Comparison of ENCODE assay signal across 1 cellular context in the genomic region with DNA sequence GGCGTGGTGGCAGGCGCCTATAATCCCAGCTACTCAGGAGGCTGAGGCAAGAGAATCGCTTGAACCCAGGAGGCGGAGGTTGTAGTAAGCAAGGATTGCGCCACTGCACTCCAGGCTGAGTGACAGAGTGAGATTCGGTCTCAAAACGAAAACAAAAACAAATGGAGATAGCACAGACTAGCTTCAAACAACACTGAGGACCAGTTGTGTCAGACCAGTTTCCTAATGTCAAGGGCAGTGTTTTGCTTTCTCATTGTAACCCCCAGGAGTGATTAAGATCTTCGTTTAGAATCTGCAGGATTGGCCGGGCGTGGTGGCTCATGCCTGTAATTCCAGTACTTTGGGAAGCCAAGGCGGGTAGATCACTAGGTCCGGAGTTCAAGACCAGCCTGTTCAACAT.
TF ChIP-seq lines count a peak whose summit lies in the region.

No MANE protein-coding gene starts in this region.

TF ChIP-seq in HepG2, 621 proteins besides CTCF, POLR2A, EP300 and RAD21 (continued from another document and continues in another):
- TF ChIP-seq IRF1 (CRISPR knock-in tag; IDR thresholded peaks at IDR 0.05; ENCODE audit: low read depth) (0 out of 2 replicates have a peak, but pooled peaks have one; percentile 66), FOSL1 (CRISPR knock-in tag; IDR thresholded peaks at IDR 0.05; ENCODE audit: borderline replicate concordance) (no peak), MXI1 (IDR thresholded peaks at IDR 0.05; ENCODE audit: borderline replicate concordance, low read depth, low read length) (no peak), SNAPC5 (CRISPR knock-in tag; IDR thresholded peaks at IDR 0.05; ENCODE audit: borderline replicate concordance) (no peak), RBFOX2 (IDR thresholded peaks at IDR 0.05; ENCODE audit: low read depth, low read length) (no peak), HNRNPL (IDR thresholded peaks at IDR 0.05; ENCODE audit: low read depth, low read length) (no peak), RBAK (CRISPR knock-in tag; IDR thresholded peaks at IDR 0.05) (peak; percentile 16; the same call in 1 of the 2 replicates), RFXANK (CRISPR knock-in tag; IDR thresholded peaks at IDR 0.05) (no peak), SIN3B (IDR thresholded peaks at IDR 0.05; ENCODE audit: low read length) (no peak), ATRX (CRISPR knock-in tag; IDR thresholded peaks at IDR 0.05; ENCODE audit: borderline replicate concordance) (no peak), ZNF749 (CRISPR knock-in tag; IDR thresholded peaks at IDR 0.05; ENCODE audit: borderline replicate concordance) (0 out of 2 replicates have a peak, but pooled peaks have one; percentile 31), RORA (CRISPR knock-in tag; IDR thresholded peaks at IDR 0.05) (no peak), ZKSCAN5 (CRISPR knock-in tag; IDR thresholded peaks at IDR 0.05) (0 out of 2 replicates have a peak, but pooled peaks have one; percentile 21), BORCS8-MEF2B (CRISPR knock-in tag; IDR thresholded peaks at IDR 0.05) (no peak), MYC (CRISPR knock-in tag; IDR thresholded peaks at IDR 0.05; ENCODE audit: borderline replicate concordance) (0 out of 2 replicates have a peak, but pooled peaks have one; percentile 17), ZFP37 (CRISPR knock-in tag; IDR thresholded peaks at IDR 0.05; ENCODE audit: borderline replicate concordance) (no peak), SRSF1 (optimal IDR thresholded peaks at IDR 0.05; ENCODE audit: low read depth, low read length) (no peak), FOXP4 (CRISPR knock-in tag; IDR thresholded peaks at IDR 0.05) (peak; percentile 60; the same call in 1 of the 2 replicates), ZNF230 (CRISPR knock-in tag; IDR thresholded peaks at IDR 0.05) (no peak), GPN1 (CRISPR knock-in tag; IDR thresholded peaks at IDR 0.05; ENCODE audit: borderline replicate concordance) (no peak), JDP2 (CRISPR knock-in tag; IDR thresholded peaks at IDR 0.05; ENCODE audit: borderline replicate concordance) (no peak), FOXO1 (CRISPR knock-in tag; IDR thresholded peaks at IDR 0.05) (peak; percentile 67), CEBPB (IDR thresholded peaks at IDR 0.05; ENCODE audit: borderline replicate concordance, low read depth, low read length) (peak; percentile 78), ZNF672 (CRISPR knock-in tag; IDR thresholded peaks at IDR 0.05) (no peak), SOX13 (IDR thresholded peaks at IDR 0.05) (no peak), SOX13 (CRISPR knock-in tag; conservative IDR thresholded peaks at IDR 0.05 in 1 of 2, IDR thresholded peaks at IDR 0.05 in 1 of 2) (peak in 1 of 2 experiments; percentile 31; a peak in 2 of 4 replicates), GATAD1 (CRISPR knock-in tag; IDR thresholded peaks at IDR 0.05) (no peak), TIGD3 (CRISPR knock-in tag; IDR thresholded peaks at IDR 0.05; ENCODE audit: borderline replicate concordance) (no peak), HCFC1 (IDR thresholded peaks at IDR 0.05; ENCODE audit: low read depth, low read length) (no peak), SOX5 (CRISPR knock-in tag; IDR thresholded peaks at IDR 0.05; ENCODE audit: borderline replicate concordance) (peak; percentile 43; the same call in 1 of the 2 replicates), MEIS1 (CRISPR knock-in tag; IDR thresholded peaks at IDR 0.05; ENCODE audit: borderline replicate concordance) (0 out of 2 replicates have a peak, but pooled peaks have one; percentile 14), TCF7L2 (IDR thresholded peaks at IDR 0.05; ENCODE audit: low read depth, low read length) (no peak), ZNF737 (CRISPR knock-in tag; IDR thresholded peaks at IDR 0.05; ENCODE audit: borderline replicate concordance) (no peak), NFATC3 (CRISPR knock-in tag; IDR thresholded peaks at IDR 0.05) (no peak), ZNF883 (CRISPR knock-in tag; IDR thresholded peaks at IDR 0.05; ENCODE audit: not compliant biosample characterization) (no peak)
- TF ChIP-seq, protein P1, sequence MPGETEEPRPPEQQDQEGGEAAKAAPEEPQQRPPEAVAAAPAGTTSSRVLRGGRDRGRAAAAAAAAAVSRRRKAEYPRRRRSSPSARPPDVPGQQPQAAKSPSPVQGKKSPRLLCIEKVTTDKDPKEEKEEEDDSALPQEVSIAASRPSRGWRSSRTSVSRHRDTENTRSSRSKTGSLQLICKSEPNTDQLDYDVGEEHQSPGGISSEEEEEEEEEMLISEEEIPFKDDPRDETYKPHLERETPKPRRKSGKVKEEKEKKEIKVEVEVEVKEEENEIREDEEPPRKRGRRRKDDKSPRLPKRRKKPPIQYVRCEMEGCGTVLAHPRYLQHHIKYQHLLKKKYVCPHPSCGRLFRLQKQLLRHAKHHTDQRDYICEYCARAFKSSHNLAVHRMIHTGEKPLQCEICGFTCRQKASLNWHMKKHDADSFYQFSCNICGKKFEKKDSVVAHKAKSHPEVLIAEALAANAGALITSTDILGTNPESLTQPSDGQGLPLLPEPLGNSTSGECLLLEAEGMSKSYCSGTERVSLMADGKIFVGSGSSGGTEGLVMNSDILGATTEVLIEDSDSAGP (CRISPR knock-in tag; IDR thresholded peaks at IDR 0.05; ENCODE audit: borderline replicate concordance): peak; percentile 26; the same call in 1 of the 2 replicates
- TF ChIP-seq, protein P2, sequence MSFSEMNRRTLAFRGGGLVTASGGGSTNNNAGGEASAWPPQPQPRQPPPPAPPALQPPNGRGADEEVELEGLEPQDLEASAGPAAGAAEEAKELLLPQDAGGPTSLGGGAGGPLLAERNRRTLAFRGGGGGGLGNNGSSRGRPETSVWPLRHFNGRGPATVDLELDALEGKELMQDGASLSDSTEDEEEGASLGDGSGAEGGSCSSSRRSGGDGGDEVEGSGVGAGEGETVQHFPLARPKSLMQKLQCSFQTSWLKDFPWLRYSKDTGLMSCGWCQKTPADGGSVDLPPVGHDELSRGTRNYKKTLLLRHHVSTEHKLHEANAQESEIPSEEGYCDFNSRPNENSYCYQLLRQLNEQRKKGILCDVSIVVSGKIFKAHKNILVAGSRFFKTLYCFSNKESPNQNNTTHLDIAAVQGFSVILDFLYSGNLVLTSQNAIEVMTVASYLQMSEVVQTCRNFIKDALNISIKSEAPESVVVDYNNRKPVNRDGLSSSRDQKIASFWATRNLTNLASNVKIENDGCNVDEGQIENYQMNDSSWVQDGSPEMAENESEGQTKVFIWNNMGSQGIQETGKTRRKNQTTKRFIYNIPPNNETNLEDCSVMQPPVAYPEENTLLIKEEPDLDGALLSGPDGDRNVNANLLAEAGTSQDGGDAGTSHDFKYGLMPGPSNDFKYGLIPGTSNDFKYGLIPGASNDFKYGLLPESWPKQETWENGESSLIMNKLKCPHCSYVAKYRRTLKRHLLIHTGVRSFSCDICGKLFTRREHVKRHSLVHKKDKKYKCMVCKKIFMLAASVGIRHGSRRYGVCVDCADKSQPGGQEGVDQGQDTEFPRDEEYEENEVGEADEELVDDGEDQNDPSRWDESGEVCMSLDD (CRISPR knock-in tag; IDR thresholded peaks at IDR 0.05; ENCODE audit: borderline replicate concordance): no peak
- TF ChIP-seq, protein P3, sequence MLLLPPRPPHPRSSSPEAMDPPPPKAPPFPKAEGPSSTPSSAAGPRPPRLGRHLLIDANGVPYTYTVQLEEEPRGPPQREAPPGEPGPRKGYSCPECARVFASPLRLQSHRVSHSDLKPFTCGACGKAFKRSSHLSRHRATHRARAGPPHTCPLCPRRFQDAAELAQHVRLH (CRISPR knock-in tag; IDR thresholded peaks at IDR 0.05; ENCODE audit: borderline replicate concordance, low read depth): peak; percentile 25; the same call in 1 of the 2 replicates
- TF ChIP-seq, protein P4, sequence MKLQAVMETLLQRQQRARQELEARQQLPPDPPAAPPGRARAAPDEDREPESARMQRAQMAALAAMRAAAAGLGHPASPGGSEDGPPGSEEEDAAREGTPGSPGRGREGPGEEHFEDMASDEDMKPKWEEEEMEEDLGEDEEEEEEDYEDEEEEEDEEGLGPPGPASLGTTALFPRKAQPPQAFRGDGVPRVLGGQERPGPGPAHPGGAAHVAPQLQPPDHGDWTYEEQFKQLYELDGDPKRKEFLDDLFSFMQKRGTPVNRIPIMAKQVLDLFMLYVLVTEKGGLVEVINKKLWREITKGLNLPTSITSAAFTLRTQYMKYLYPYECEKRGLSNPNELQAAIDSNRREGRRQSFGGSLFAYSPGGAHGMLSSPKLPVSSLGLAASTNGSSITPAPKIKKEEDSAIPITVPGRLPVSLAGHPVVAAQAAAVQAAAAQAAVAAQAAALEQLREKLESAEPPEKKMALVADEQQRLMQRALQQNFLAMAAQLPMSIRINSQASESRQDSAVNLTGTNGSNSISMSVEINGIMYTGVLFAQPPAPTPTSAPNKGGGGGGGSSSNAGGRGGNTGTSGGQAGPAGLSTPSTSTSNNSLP (IDR thresholded peaks at IDR 0.05; ENCODE audit: low read depth, low read length): no peak
- TF ChIP-seq, protein P5, sequence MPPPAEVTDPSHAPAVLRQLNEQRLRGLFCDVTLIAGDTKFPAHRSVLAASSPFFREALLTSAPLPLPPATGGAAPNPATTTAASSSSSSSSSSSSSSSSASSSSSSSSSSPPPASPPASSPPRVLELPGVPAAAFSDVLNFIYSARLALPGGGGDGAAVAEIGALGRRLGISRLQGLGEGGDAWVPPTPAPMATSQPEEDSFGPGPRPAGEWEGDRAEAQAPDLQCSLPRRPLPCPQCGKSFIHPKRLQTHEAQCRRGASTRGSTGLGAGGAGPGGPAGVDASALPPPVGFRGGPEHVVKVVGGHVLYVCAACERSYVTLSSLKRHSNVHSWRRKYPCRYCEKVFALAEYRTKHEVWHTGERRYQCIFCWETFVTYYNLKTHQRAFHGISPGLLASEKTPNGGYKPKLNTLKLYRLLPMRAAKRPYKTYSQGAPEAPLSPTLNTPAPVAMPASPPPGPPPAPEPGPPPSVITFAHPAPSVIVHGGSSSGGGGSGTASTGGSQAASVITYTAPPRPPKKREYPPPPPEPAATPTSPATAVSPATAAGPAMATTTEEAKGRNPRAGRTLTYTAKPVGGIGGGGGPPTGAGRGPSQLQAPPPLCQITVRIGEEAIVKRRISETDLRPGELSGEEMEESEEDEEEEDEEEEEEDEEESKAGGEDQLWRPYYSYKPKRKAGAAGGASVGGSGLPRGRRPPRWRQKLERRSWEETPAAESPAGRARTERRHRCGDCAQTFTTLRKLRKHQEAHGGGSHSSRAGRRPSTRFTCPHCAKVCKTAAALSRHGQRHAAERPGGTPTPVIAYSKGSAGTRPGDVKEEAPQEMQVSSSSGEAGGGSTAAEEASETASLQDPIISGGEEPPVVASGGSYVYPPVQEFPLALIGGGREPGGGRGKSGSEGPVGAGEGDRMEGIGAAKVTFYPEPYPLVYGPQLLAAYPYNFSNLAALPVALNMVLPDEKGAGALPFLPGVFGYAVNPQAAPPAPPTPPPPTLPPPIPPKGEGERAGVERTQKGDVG (CRISPR knock-in tag; IDR thresholded peaks at IDR 0.05; ENCODE audit: borderline replicate concordance): no peak
- TF ChIP-seq, protein P6, sequence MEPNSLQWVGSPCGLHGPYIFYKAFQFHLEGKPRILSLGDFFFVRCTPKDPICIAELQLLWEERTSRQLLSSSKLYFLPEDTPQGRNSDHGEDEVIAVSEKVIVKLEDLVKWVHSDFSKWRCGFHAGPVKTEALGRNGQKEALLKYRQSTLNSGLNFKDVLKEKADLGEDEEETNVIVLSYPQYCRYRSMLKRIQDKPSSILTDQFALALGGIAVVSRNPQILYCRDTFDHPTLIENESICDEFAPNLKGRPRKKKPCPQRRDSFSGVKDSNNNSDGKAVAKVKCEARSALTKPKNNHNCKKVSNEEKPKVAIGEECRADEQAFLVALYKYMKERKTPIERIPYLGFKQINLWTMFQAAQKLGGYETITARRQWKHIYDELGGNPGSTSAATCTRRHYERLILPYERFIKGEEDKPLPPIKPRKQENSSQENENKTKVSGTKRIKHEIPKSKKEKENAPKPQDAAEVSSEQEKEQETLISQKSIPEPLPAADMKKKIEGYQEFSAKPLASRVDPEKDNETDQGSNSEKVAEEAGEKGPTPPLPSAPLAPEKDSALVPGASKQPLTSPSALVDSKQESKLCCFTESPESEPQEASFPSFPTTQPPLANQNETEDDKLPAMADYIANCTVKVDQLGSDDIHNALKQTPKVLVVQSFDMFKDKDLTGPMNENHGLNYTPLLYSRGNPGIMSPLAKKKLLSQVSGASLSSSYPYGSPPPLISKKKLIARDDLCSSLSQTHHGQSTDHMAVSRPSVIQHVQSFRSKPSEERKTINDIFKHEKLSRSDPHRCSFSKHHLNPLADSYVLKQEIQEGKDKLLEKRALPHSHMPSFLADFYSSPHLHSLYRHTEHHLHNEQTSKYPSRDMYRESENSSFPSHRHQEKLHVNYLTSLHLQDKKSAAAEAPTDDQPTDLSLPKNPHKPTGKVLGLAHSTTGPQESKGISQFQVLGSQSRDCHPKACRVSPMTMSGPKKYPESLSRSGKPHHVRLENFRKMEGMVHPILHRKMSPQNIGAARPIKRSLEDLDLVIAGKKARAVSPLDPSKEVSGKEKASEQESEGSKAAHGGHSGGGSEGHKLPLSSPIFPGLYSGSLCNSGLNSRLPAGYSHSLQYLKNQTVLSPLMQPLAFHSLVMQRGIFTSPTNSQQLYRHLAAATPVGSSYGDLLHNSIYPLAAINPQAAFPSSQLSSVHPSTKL (CRISPR knock-in tag; IDR thresholded peaks at IDR 0.05): peak; percentile 59
